ENCODE assay signal across 9 cellular contexts in genomic region chr7:25857376-25858067, GRCh38.
A peak's percentile ranks its signal among the peaks of the same experiment; 100 is the strongest.
DNase-seq lines count a peak whose midpoint lies in the region; ATAC-seq and TF ChIP-seq lines count a peak whose summit lies in the region.
"Had no signal": no experiment of that assay in that cellular context is flagged by ENCODE, and none has a peak within 500 bp of the region (broad histone marks: within the 10 kb centered on the region; RNA-seq: fewer than 3 reads in every experiment).

No MANE protein-coding gene starts in this region.

- in situ Hi-C loops in brain microvascular endothelial cell (cut with HindIII; ENCODE audit: low pct_ligation_motif_present, low sequenced_read_pairs), result no loop called here

- H3K4me3 ChIP-seq in brain microvascular endothelial cell (ENCODE audit: low read depth, low read length) (peak overlapping the region; percentile 54), neural progenitor cell (peak overlapping the region; percentile 55)

- H3K27me3 Mint-ChIP-seq in neural progenitor cell (ENCODE audit: insufficient read depth, low read depth) (peaks cover 47% of the 10 kb centered on the region), type B pancreatic cell (peaks cover 59% of the 10 kb centered on the region)
- H3K27me3 Mint-ChIP-seq in activated CD4-positive, alpha-beta T cell treated with anti-CD3 and anti-CD28 coated beads for 36 hours, result peaks cover 39% of the 10 kb centered on the region

- no peak for TF ChIP-seq CTCF in brain microvascular endothelial cell (IDR thresholded peaks at IDR 0.05; ENCODE audit: low read depth, low read length, missing control alignments)
- no peak for TF ChIP-seq CTCF in neural progenitor cell (IDR thresholded peaks at IDR 0.05)
- TF ChIP-seq CTCF in type B pancreatic cell (conservative IDR thresholded peaks at IDR 0.05), result no peak

- H3K4me3 Mint-ChIP-seq in neural progenitor cell, result no peak overlapping the region
- H3K4me3 Mint-ChIP-seq in type B pancreatic cell, result no peak overlapping the region
- no peak overlapping the region for H3K4me3 Mint-ChIP-seq in activated CD4-positive, alpha-beta T cell treated with anti-CD3 and anti-CD28 coated beads for 36 hours
- H3K4me3 Mint-ChIP-seq: T-helper 1 cell treated with Interleukin-12 subunit alpha and Interleukin-12 subunit beta and Interleukin-4 antibody, amounts not matched to agents 30 μg/mL and 1 μg/mL, for 36 hours had no signal

- no peaks in the 10 kb centered on the region for H3K27me3 ChIP-seq in brain microvascular endothelial cell (replicated peaks)
- peaks cover 87% of the 10 kb centered on the region for H3K27me3 ChIP-seq in neural progenitor cell

- POLR2A ChIA-PET in activated CD4-positive, alpha-beta T cell treated with anti-CD3 and anti-CD28 coated beads for 36 hours (lab: Charles Lee), result no interaction called here

- peak overlapping the region; percentile 85 for H3K4me2 ChIP-seq in neural progenitor cell

- no peaks in the 10 kb centered on the region for H3K79me2 ChIP-seq in neural progenitor cell (ENCODE audit: low read depth)

- H3K36me3 ChIP-seq in brain microvascular endothelial cell (replicated peaks), result no peaks in the 10 kb centered on the region
- H3K36me3 ChIP-seq in neural progenitor cell, result no peaks in the 10 kb centered on the region

- no peaks in the 10 kb centered on the region for H3K9me3 ChIP-seq in neural progenitor cell (ENCODE audit: low read depth)

- H3K36me3 Mint-ChIP-seq in neural progenitor cell, result no peaks in the 10 kb centered on the region
- H3K36me3 Mint-ChIP-seq in type B pancreatic cell, result no peaks in the 10 kb centered on the region
- H3K36me3 Mint-ChIP-seq in activated CD4-positive, alpha-beta T cell treated with anti-CD3 and anti-CD28 coated beads for 36 hours (ENCODE audit: low read depth), result peaks cover 5% of the 10 kb centered on the region

- no peak overlapping the region for H3K9ac ChIP-seq in neural progenitor cell

- H3F3A ChIP-seq in neural progenitor cell (ENCODE audit: low read depth), result peaks cover 38% of the 10 kb centered on the region

- H3K9me3 Mint-ChIP-seq in neural progenitor cell (no peaks in the 10 kb centered on the region), type B pancreatic cell (no peaks in the 10 kb centered on the region)
- peaks cover 5% of the 10 kb centered on the region for H3K9me3 Mint-ChIP-seq in activated CD4-positive, alpha-beta T cell treated with anti-CD3 and anti-CD28 coated beads for 36 hours (ENCODE audit: low read depth)
- H3K9me3 Mint-ChIP-seq: T-helper 1 cell treated with Interleukin-12 subunit alpha and Interleukin-12 subunit beta and Interleukin-4 antibody, amounts not matched to agents 30 μg/mL and 1 μg/mL, for 36 hours had no signal

- CTCF ChIA-PET in activated CD4-positive, alpha-beta T cell treated with anti-CD3 and anti-CD28 coated beads for 36 hours (lab: Charles Lee), result interaction anchor here (0.6 kb wide), 1 partner anchor 795 kb away, joined by 3 read pairs; no protein-coding TSS in a partner anchor

- H3K4me1 Mint-ChIP-seq in neural progenitor cell, result peaks cover 34% of the 10 kb centered on the region
- peaks cover 23% of the 10 kb centered on the region for H3K4me1 Mint-ChIP-seq in type B pancreatic cell (ENCODE audit: unreplicated experiment)
- peaks cover 31% of the 10 kb centered on the region for H3K4me1 Mint-ChIP-seq in activated CD4-positive, alpha-beta T cell treated with anti-CD3 and anti-CD28 coated beads for 36 hours

- peak overlapping the region; percentile 75 for H2AFZ ChIP-seq in neural progenitor cell (replicated peaks)

- peaks cover 27% of the 10 kb centered on the region for H4K20me1 ChIP-seq in neural progenitor cell (ENCODE audit: low read depth)

- no peak for ATAC-seq in activated CD4-positive, alpha-beta T cell treated with anti-CD3 and anti-CD28 coated beads for 36 hours
- ATAC-seq in GM19035 (IDR thresholded peaks at IDR 0.05; ENCODE audit: unreplicated experiment), result no peak

- intact Hi-C loops in activated CD4-positive, alpha-beta T cell treated with anti-CD3 and anti-CD28 coated beads for 36 hours (cut with DNase I, micrococcal nuclease), result loop anchor here (2.0 to 10.0 kb wide), 7 partner anchors 435 to 1385 kb away; partner anchors contain the start of genes CYCS (in 1 of the 2), EVX1 (in 1 of the 2), HOXA9 (in 1 of the 2) and SKAP2 (in 1 of the 2)

- H3K27ac ChIP-seq in brain microvascular endothelial cell (peak overlapping the region; percentile 88), neural progenitor cell (no peak overlapping the region)

- DNase-seq in ELR (ENCODE audit: low read depth), result peak; percentile 24
- peak; percentile 89 for DNase-seq in NCI-H146 (lab: John Stamatoyannopoulos, UW)
- no peak for DNase-seq in brain microvascular endothelial cell
- DNase-seq in neural progenitor cell (ENCODE audit: low spot score), result peak; percentile 62
- DNase-seq in type B pancreatic cell (ENCODE audit: extremely low spot score, unreplicated experiment), result no peak
- no peak for DNase-seq in activated CD4-positive, alpha-beta T cell treated with anti-CD3 and anti-CD28 coated beads for 36 hours
- DNase-seq in globus pallidus (ENCODE audit: low spot score), result no peak

- H3K4me1 ChIP-seq in neural progenitor cell, result peaks cover 21% of the 10 kb centered on the region

- H3K27ac Mint-ChIP-seq in neural progenitor cell, result no peak overlapping the region
- H3K27ac Mint-ChIP-seq in type B pancreatic cell, result no peak overlapping the region
- no peak overlapping the region for H3K27ac Mint-ChIP-seq in activated CD4-positive, alpha-beta T cell treated with anti-CD3 and anti-CD28 coated beads for 36 hours
- H3K27ac Mint-ChIP-seq: T-helper 1 cell treated with Interleukin-12 subunit alpha and Interleukin-12 subunit beta and Interleukin-4 antibody, amounts not matched to agents 30 μg/mL and 1 μg/mL, for 36 hours had no signal

Comparison
In these comparisons a context has a peak if more than half of its experiments do, and no peak if none do; other contexts are left out.
1. DNase-seq: peak in ELR (single experiment), NCI-H146 (single experiment) and neural progenitor cell (single experiment); none in brain microvascular endothelial cell (single experiment), type B pancreatic cell (single experiment), activated CD4-positive, alpha-beta T cell treated with anti-CD3 and anti-CD28 coated beads for 36 hours (single experiment) and globus pallidus (single experiment).